11 cellular contexts compared by ENCODE assay signal in genomic region chr12:50824914-50825313, GRCh38. TPM values are rescaled to one million over a fixed set of nuclear protein-coding genes. Genes with fewer than 3 reads are reported as not detected.
DNase-seq lines count a peak whose midpoint lies in the region; ATAC-seq and TF ChIP-seq lines count a peak whose summit lies in the region.
"Had no signal": no experiment of that assay in that cellular context is flagged by ENCODE, and none has a peak within 500 bp of the region (broad histone marks: within the 10 kb centered on the region; RNA-seq: fewer than 3 reads in every experiment).

No MANE protein-coding gene starts in this region.

- peak overlapping the region; percentile 37 for H3K9ac ChIP-seq in muscle layer of colon (ENCODE audit: low read length)
- H3K9ac ChIP-seq: BLaER1 had no signal

- no peak for DNase-seq in activated naive CD4-positive, alpha-beta T cell treated with Interleukin-2 at 50 U/mL for 16 hours
- DNase-seq in breast epithelium (ENCODE audit: low spot score in 2 of 2) (no peak), vagina (ENCODE audit: extremely low spot score in 2 of 2) (no peak)
- DNase-seq in stimulated activated CD4-positive, alpha-beta T cell treated with anti-CD3 and anti-CD28 coated beads, Interleukin-1b, Interleukin-23, amount 100 ng/mL, for 48 hours: no peak
- DNase-seq: NK-92 treated with Interleukin-12 subunit alpha and Interleukin-12 subunit beta, amount 100 ng/mL, for 24 hours had no signal

- TF ChIP-seq POLR2A in breast epithelium (IDR thresholded peaks at IDR 0.05) (no peak), vagina (IDR thresholded peaks at IDR 0.05) (no peak)

- TF ChIP-seq CTCF in breast epithelium (IDR thresholded peaks at IDR 0.05): no peak
- TF ChIP-seq CTCF in vagina (IDR thresholded peaks at IDR 0.05): no peak

- no peaks in the 10 kb centered on the region for H3K9me3 Mint-ChIP-seq in activated naive CD4-positive, alpha-beta T cell treated with anti-CD3 and anti-CD28 coated beads, Interleukin-2, amount 50 U/mL, for 24 hours

- H3K4me3 ChIP-seq in breast epithelium (no peak overlapping the region), muscle layer of colon (ENCODE audit: low read depth in 1 of 2, low read length in 2 of 2) (no peak overlapping the region), vagina (no peak overlapping the region)
- H3K4me3 ChIP-seq: BLaER1 had no signal

- H3K27me3 Mint-ChIP-seq in activated naive CD4-positive, alpha-beta T cell treated with anti-CD3 and anti-CD28 coated beads, Interleukin-2, amount 50 U/mL, for 24 hours: peaks cover 1% of the 10 kb centered on the region

- H3K27ac ChIP-seq in breast epithelium: peak overlapping the region; percentile 52 to 73
- H3K27ac ChIP-seq in muscle layer of colon (ENCODE audit: low read depth, low read length): peak overlapping the region; percentile 78
- H3K27ac ChIP-seq in vagina: peak overlapping the region; percentile 78
- H3K27ac ChIP-seq: BLaER1 had no signal

- peak overlapping the region; percentile 86 for H3K27ac Mint-ChIP-seq in activated naive CD4-positive, alpha-beta T cell treated with anti-CD3 and anti-CD28 coated beads, Interleukin-2, amount 50 U/mL, for 24 hours

- H3K27me3 ChIP-seq in breast epithelium (no peaks in the 10 kb centered on the region), muscle layer of colon (ENCODE audit: control insufficient read depth in 1 of 2, insufficient read depth in 2 of 2, low read length in 2 of 2) (no peaks in the 10 kb centered on the region), vagina (no peaks in the 10 kb centered on the region)
- H3K27me3 ChIP-seq: BLaER1 had no signal

- H3K36me3 ChIP-seq in breast epithelium: no peaks in the 10 kb centered on the region
- H3K36me3 ChIP-seq in muscle layer of colon (ENCODE audit: insufficient read depth, low read length): no peaks in the 10 kb centered on the region
- peaks cover 0 to 1% of the 10 kb centered on the region in 2 donors for H3K36me3 ChIP-seq in vagina
- H3K36me3 ChIP-seq: BLaER1 had no signal

- H3K4me3 Mint-ChIP-seq in activated naive CD4-positive, alpha-beta T cell treated with anti-CD3 and anti-CD28 coated beads, Interleukin-2, amount 50 U/mL, for 24 hours: no peak overlapping the region

- H3K4me1 Mint-ChIP-seq in activated naive CD4-positive, alpha-beta T cell treated with anti-CD3 and anti-CD28 coated beads, Interleukin-2, amount 50 U/mL, for 24 hours: peaks cover 10% of the 10 kb centered on the region

- H3K4me1 ChIP-seq in breast epithelium (no peaks in the 10 kb centered on the region), muscle layer of colon (ENCODE audit: insufficient read depth, low read length) (peaks cover 12% of the 10 kb centered on the region), vagina (peaks cover 15% of the 10 kb centered on the region)
- H3K4me1 ChIP-seq: BLaER1 had no signal

- no peaks in the 10 kb centered on the region for H3K36me3 Mint-ChIP-seq in activated naive CD4-positive, alpha-beta T cell treated with anti-CD3 and anti-CD28 coated beads, Interleukin-2, amount 50 U/mL, for 24 hours

- ATAC-seq in GM18867 (IDR thresholded peaks at IDR 0.05; ENCODE audit: unreplicated experiment): no peak
- no peak for ATAC-seq in GM21381 (IDR thresholded peaks at IDR 0.05; ENCODE audit: unreplicated experiment)

- intact Hi-C loops in breast epithelium (cut with DNase I; ENCODE audit: low total_unique reads): no loop called here
- intact Hi-C loops in vagina (cut with DNase I): loop anchor here (10.0 kb wide), 2 partner anchors 160 to 520 kb away; partner anchors contain the start of gene CELA1

- H3K9me3 ChIP-seq in breast epithelium (no peaks in the 10 kb centered on the region), muscle layer of colon (ENCODE audit: low read length) (no peaks in the 10 kb centered on the region), vagina (no peaks in the 10 kb centered on the region)
- H3K9me3 ChIP-seq: BLaER1 had no signal

RNA-seq across cellular contexts. Expression of gene TMPRSS12, which starts 17.8 kb away (rescaled TPM):
- total RNA-seq in breast epithelium (not detected), vagina (not detected)
- total RNA-seq: dermis microvascular lymphatic vessel endothelial cell had no signal
